ENCODE assay signal across 1 cellular context in genomic region chrX:153953342-153953830, GRCh38.
A peak's percentile ranks its signal among the peaks of the same experiment; 100 is the strongest.
TF ChIP-seq lines count a peak whose summit lies in the region.

No MANE protein-coding gene starts in this region.

TF ChIP-seq in HEK293, 187 proteins besides CTCF, POLR2A, EP300 and RAD21 (continued from another document and continues in another):
- TF ChIP-seq PRDM6 (tag by site-specific recombination; IDR thresholded peaks at IDR 0.05) (no peak), ZNF416 (tag by site-specific recombination; IDR thresholded peaks at IDR 0.05) (no peak), WT1 (tag by site-specific recombination; IDR thresholded peaks at IDR 0.05) (no peak), KLF1 (tag by site-specific recombination; IDR thresholded peaks at IDR 0.05) (peak; percentile 80; the same call in 1 of the 2 replicates), PRDM4 (tag by site-specific recombination; IDR thresholded peaks at IDR 0.05) (no peak; the same call in 1 of the 2 replicates), ZEB2 (tag by site-specific recombination; IDR thresholded peaks at IDR 0.05) (peak; percentile 86), KLF10 (tag by site-specific recombination; IDR thresholded peaks at IDR 0.05) (no peak), ZNF501 (tag by site-specific recombination; IDR thresholded peaks at IDR 0.05) (0 out of 2 replicates have a peak, but pooled peaks have one; percentile 25), PATZ1 (tag by site-specific recombination; IDR thresholded peaks at IDR 0.05) (peak; percentile 92), ZFP37 (tag by site-specific recombination; IDR thresholded peaks at IDR 0.05) (0 out of 2 replicates have a peak, but pooled peaks have one; percentile 40), MYNN (tag by site-specific recombination; IDR thresholded peaks at IDR 0.05; ENCODE audit: borderline replicate concordance) (0 out of 2 replicates have a peak, but pooled peaks have one; percentile 14), BCL11A (tag by site-specific recombination; IDR thresholded peaks at IDR 0.05; ENCODE audit: low read depth) (peak; percentile 17; the same call in 1 of the 2 replicates), ZNF629 (tag by site-specific recombination; IDR thresholded peaks at IDR 0.05) (peak; percentile 70), TSHZ1 (tag by site-specific recombination; IDR thresholded peaks at IDR 0.05; ENCODE audit: borderline replicate concordance) (no peak), ZNF561 (tag by site-specific recombination; IDR thresholded peaks at IDR 0.05; ENCODE audit: borderline replicate concordance) (peak; percentile 66; the same call in 1 of the 2 replicates), ZNF350 (tag by site-specific recombination; IDR thresholded peaks at IDR 0.05) (no peak), ZNF654 (tag by site-specific recombination; IDR thresholded peaks at IDR 0.05; ENCODE audit: low read depth) (peak; percentile 90), KLF7 (tag by site-specific recombination; IDR thresholded peaks at IDR 0.05; ENCODE audit: borderline replicate concordance) (peak; percentile 93), SP7 (tag by site-specific recombination; IDR thresholded peaks at IDR 0.05) (peak; percentile 32; the same call in 1 of the 2 replicates), SCRT2 (tag by site-specific recombination; IDR thresholded peaks at IDR 0.05) (peak; percentile 95), ZNF843 (tag by site-specific recombination; IDR thresholded peaks at IDR 0.05) (0 out of 2 replicates have a peak, but pooled peaks have one; percentile 21), ZNF354C (tag by site-specific recombination; IDR thresholded peaks at IDR 0.05; ENCODE audit: borderline replicate concordance, low read depth) (no peak), ZFP69B (tag by site-specific recombination; IDR thresholded peaks at IDR 0.05) (no peak), ZBTB8A (tag by site-specific recombination; IDR thresholded peaks at IDR 0.05) (peak; percentile 58; the same call in 1 of the 2 replicates), ZFHX2 (tag by site-specific recombination; conservative IDR thresholded peaks at IDR 0.05) (peak; percentile 79), ZBTB17 (tag by site-specific recombination; IDR thresholded peaks at IDR 0.05) (0 out of 2 replicates have a peak, but pooled peaks have one; percentile 36), ZNF37A (tag by site-specific recombination; IDR thresholded peaks at IDR 0.05) (no peak), YY2 (tag by site-specific recombination; IDR thresholded peaks at IDR 0.05) (no peak), ZNF610 (tag by site-specific recombination; IDR thresholded peaks at IDR 0.05; ENCODE audit: borderline replicate concordance) (peak; percentile 68; the same call in 1 of the 2 replicates), ZNF2 (tag by site-specific recombination; IDR thresholded peaks at IDR 0.05) (0 out of 2 replicates have a peak, but pooled peaks have one; percentile 55), ZXDB (tag by site-specific recombination; IDR thresholded peaks at IDR 0.05) (peak; percentile 19; the same call in 1 of the 2 replicates), KLF17 (tag by site-specific recombination; IDR thresholded peaks at IDR 0.05) (peak; percentile 79), ZNF391 (tag by site-specific recombination; IDR thresholded peaks at IDR 0.05; ENCODE audit: borderline replicate concordance, low read depth) (no peak), TCF7L2 (IDR thresholded peaks at IDR 0.05; ENCODE audit: borderline replicate concordance, low read depth, low read length) (no peak), HOXC10 (CRISPR knock-in tag; IDR thresholded peaks at IDR 0.05) (0 out of 2 replicates have a peak, but pooled peaks have one; percentile 66), IKZF3 (tag by site-specific recombination; IDR thresholded peaks at IDR 0.05) (0 out of 2 replicates have a peak, but pooled peaks have one; percentile 23), ZNF10 (tag by site-specific recombination; IDR thresholded peaks at IDR 0.05) (0 out of 2 replicates have a peak, but pooled peaks have one; percentile 45), ZNF600 (tag by site-specific recombination; IDR thresholded peaks at IDR 0.05) (peak; percentile 76), ZNF692 (tag by site-specific recombination; IDR thresholded peaks at IDR 0.05) (peak; percentile 62), ZNF112 (tag by site-specific recombination; IDR thresholded peaks at IDR 0.05) (no peak), KLF8 (tag by site-specific recombination; IDR thresholded peaks at IDR 0.05) (peak; percentile 85; the same call in 1 of the 2 replicates), ZNF148 (tag by site-specific recombination; IDR thresholded peaks at IDR 0.05; ENCODE audit: borderline replicate concordance) (no peak), ZNF707 (tag by site-specific recombination; IDR thresholded peaks at IDR 0.05) (0 out of 2 replicates have a peak, but pooled peaks have one; percentile 13), HOXD13 (CRISPR knock-in tag; IDR thresholded peaks at IDR 0.05; ENCODE audit: borderline replicate concordance) (no peak), ZIC2 (tag by site-specific recombination; IDR thresholded peaks at IDR 0.05) (peak; percentile 73), ZNF341 (tag by site-specific recombination; IDR thresholded peaks at IDR 0.05; ENCODE audit: low read depth) (no peak), ZNF639 (tag by site-specific recombination; IDR thresholded peaks at IDR 0.05) (peak; percentile 52; the same call in 1 of the 2 replicates)
